Comparison of ENCODE assay signal across 15 cellular contexts in genomic region chr6:146339716-146340115, GRCh38.
DNase-seq lines count a peak whose midpoint lies in the region; ATAC-seq and TF ChIP-seq lines count a peak whose summit lies in the region.
"Had no signal": no experiment of that assay in that cellular context is flagged by ENCODE, and none has a peak within 500 bp of the region (broad histone marks: within the 10 kb centered on the region; RNA-seq: fewer than 3 reads in every experiment).

No MANE protein-coding gene starts in this region.

- H3K9ac ChIP-seq in PC-3 (ENCODE audit: low read length) (no peak overlapping the region), endodermal cell (ENCODE audit: extremely low read depth, low read length, poor library complexity, severe bottlenecking) (no peak overlapping the region)

- H3K4me3 Mint-ChIP-seq in mesothelial cell of epicardium, result no peak overlapping the region
- H3K4me3 Mint-ChIP-seq in endodermal cell, result no peak overlapping the region
- H3K4me3 Mint-ChIP-seq: activated T-helper 17 cell treated with anti-CD3 and anti-CD28 coated beads, Interleukin-2, amount 50 U/mL, for 72 hours; stimulated activated naive CD8-positive, alpha-beta T cell treated with anti-CD3 and anti-CD28 coated beads, Interleukin-15, Interleukin-2, amounts not matched to agents 100 ng/mL and 50 ng/mL, for 24 hours had no signal

- H4K20me1 ChIP-seq in PC-3 (ENCODE audit: low read length), result no peaks in the 10 kb centered on the region

- CTCF ChIA-PET in PC-3 (lab: Charles Lee), result no interaction called here

- POLR2A ChIA-PET in PC-3 (lab: Charles Lee; ENCODE audit: unreplicated experiment), result no interaction called here

- H3F3A ChIP-seq in PC-3 (ENCODE audit: low read length, unreplicated experiment), result no peaks in the 10 kb centered on the region

- H3K9me2 ChIP-seq in PC-3 (replicated peaks; ENCODE audit: low read length), result no peaks in the 10 kb centered on the region

- peak overlapping the region; percentile 69 for H2AFZ ChIP-seq in PC-3 (ENCODE audit: low read length)

- H3K9me3 Mint-ChIP-seq in mesothelial cell of epicardium (peaks cover 11% of the 10 kb centered on the region), endodermal cell (peaks cover 15% of the 10 kb centered on the region)
- H3K9me3 Mint-ChIP-seq: activated T-helper 17 cell treated with anti-CD3 and anti-CD28 coated beads, Interleukin-2, amount 50 U/mL, for 72 hours had no signal

- TF ChIP-seq CTCF in PC-3 (conservative IDR thresholded peaks at IDR 0.05; ENCODE audit: low read depth, low read length) (no peak), epithelial cell of esophagus (IDR thresholded peaks at IDR 0.05; ENCODE audit: insufficient read depth, low read depth, low read length, missing control alignments) (no peak), right atrium auricular region (IDR thresholded peaks at IDR 0.05) (no peak), mesothelial cell of epicardium (IDR thresholded peaks at IDR 0.05; ENCODE audit: unreplicated experiment) (no peak), endodermal cell (conservative IDR thresholded peaks at IDR 0.05) (no peak)

- H3K4me1 Mint-ChIP-seq in mesothelial cell of epicardium (no peaks in the 10 kb centered on the region), endodermal cell (peaks cover 12% of the 10 kb centered on the region)
- H3K4me1 Mint-ChIP-seq: activated T-helper 17 cell treated with anti-CD3 and anti-CD28 coated beads, Interleukin-2, amount 50 U/mL, for 72 hours had no signal

- no peaks in the 10 kb centered on the region for H3K27me3 ChIP-seq in PC-3 (ENCODE audit: low read length)
- H3K27me3 ChIP-seq in right atrium auricular region, result no peaks in the 10 kb centered on the region
- H3K27me3 ChIP-seq in endodermal cell (ENCODE audit: control insufficient read depth, insufficient read depth, low read length, poor library complexity, severe bottlenecking), result no peaks in the 10 kb centered on the region

- H3K79me2 ChIP-seq in PC-3 (ENCODE audit: low read length), result no peaks in the 10 kb centered on the region

- DNase-seq in EH (ENCODE audit: low read depth), result peak; percentile 11
- peak; percentile 51 for DNase-seq in PC-3
- DNase-seq in epithelial cell of esophagus (ENCODE audit: low read depth), result peak; percentile 71
- peak; percentile 53 for DNase-seq in mucosa of gallbladder (ENCODE audit: low spot score)
- no peak for DNase-seq in right atrium auricular region (ENCODE audit: low spot score)
- no peak for DNase-seq in mesothelial cell of epicardium (ENCODE audit: low spot score in 2 of 2, unreplicated experiment in 2 of 2)
- no peak for DNase-seq in pons (ENCODE audit: low spot score)
- DNase-seq in endodermal cell, result no peak
- DNase-seq: activated CD4-positive, alpha-beta T cell treated with anti-CD3 and anti-CD28 coated beads, Interleukin-2, amount 50 U/mL, for 48 hours; H7; NCI-H1105; NCI-H510A; T1000 had no signal

- peak overlapping the region; percentile 54 for H3K4me2 ChIP-seq in PC-3 (ENCODE audit: low read length)

- H3K27ac Mint-ChIP-seq in mesothelial cell of epicardium (no peak overlapping the region), endodermal cell (no peak overlapping the region)
- H3K27ac Mint-ChIP-seq: activated T-helper 17 cell treated with anti-CD3 and anti-CD28 coated beads, Interleukin-2, amount 50 U/mL, for 72 hours; stimulated activated naive CD8-positive, alpha-beta T cell treated with anti-CD3 and anti-CD28 coated beads, Interleukin-15, Interleukin-2, amounts not matched to agents 100 ng/mL and 50 ng/mL, for 24 hours had no signal

- H3K27ac ChIP-seq in PC-3 (ENCODE audit: low read length) (no peak overlapping the region), right atrium auricular region (no peak overlapping the region), endodermal cell (ENCODE audit: low read depth, low read length) (no peak overlapping the region)

- ATAC-seq in PC-3, result no peak
- ATAC-seq: activated T-helper 17 cell treated with anti-CD3 and anti-CD28 coated beads, Interleukin-2, amount 50 U/mL, for 72 hours had no signal

- WGBS in endodermal cell (ENCODE audit: insufficient coverage in 1 of 2, insufficient read length in 1 of 2), 2 experiments, result 68 to 92% methylated on average over 3 to 4 of the region's 4 CpGs

- H3K27me3 Mint-ChIP-seq in mesothelial cell of epicardium (ENCODE audit: low read depth) (no peaks in the 10 kb centered on the region), endodermal cell (ENCODE audit: insufficient read depth) (no peaks in the 10 kb centered on the region)

- BruUV-seq in PC-3 (replicated peaks; lab: Mats Ljungman, UMichigan), result no TSS peak

- H3K4me1 ChIP-seq in PC-3 (ENCODE audit: insufficient read depth, low read length) (peaks cover 9% of the 10 kb centered on the region), right atrium auricular region (no peaks in the 10 kb centered on the region), endodermal cell (ENCODE audit: control insufficient read depth, insufficient read depth, low read length) (peaks cover 7% of the 10 kb centered on the region)

- peak overlapping the region; percentile 46; the same call in 1 of the 2 replicates for H3K4me3 ChIP-seq in PC-3 (ENCODE audit: low read length)
- no peak overlapping the region for H3K4me3 ChIP-seq in epithelial cell of esophagus (ENCODE audit: low read length)
- H3K4me3 ChIP-seq in right atrium auricular region, result no peak overlapping the region
- H3K4me3 ChIP-seq in endodermal cell (ENCODE audit: low read length), result no peak overlapping the region

- no peaks in the 10 kb centered on the region for H3K36me3 ChIP-seq in PC-3 (ENCODE audit: low read depth, low read length)
- H3K36me3 ChIP-seq in right atrium auricular region, result no peaks in the 10 kb centered on the region
- H3K36me3 ChIP-seq in endodermal cell (ENCODE audit: control insufficient read depth, insufficient read depth, low read length), result no peaks in the 10 kb centered on the region

- H3K36me3 Mint-ChIP-seq in mesothelial cell of epicardium (no peaks in the 10 kb centered on the region), endodermal cell (ENCODE audit: low read depth) (peaks cover 2% of the 10 kb centered on the region)

- intact Hi-C loops in PC-3 (cut with micrococcal nuclease), result no loop called here

- H3K9me3 ChIP-seq in PC-3 (ENCODE audit: low read length) (no peaks in the 10 kb centered on the region), right atrium auricular region (no peaks in the 10 kb centered on the region), endodermal cell (ENCODE audit: control insufficient read depth, low read length) (peaks cover 5% of the 10 kb centered on the region)

Comparison
In these comparisons a context has a peak if more than half of its experiments do, and no peak if none do; other contexts are left out.
1. DNase-seq: peak in EH (single experiment), PC-3 (single experiment), epithelial cell of esophagus (single experiment) and mucosa of gallbladder (single experiment); none in right atrium auricular region (single experiment), mesothelial cell of epicardium (0 of 2), pons (single experiment) and endodermal cell (single experiment).